ENCODE assay signal across 1 cellular context in genomic region chr2:215420471-215420935, GRCh38.
TF ChIP-seq lines count a peak whose summit lies in the region.

No MANE protein-coding gene starts in this region.

TF ChIP-seq in HepG2, 621 proteins besides CTCF, POLR2A, EP300 and RAD21 (continued from another document and continues in another):
- TF ChIP-seq PRDM4 (CRISPR knock-in tag; IDR thresholded peaks at IDR 0.05; ENCODE audit: borderline replicate concordance) (no peak), ZHX1 (CRISPR knock-in tag; IDR thresholded peaks at IDR 0.05; ENCODE audit: low read depth) (peak; percentile 84; the same call in 1 of the 2 replicates), MYPOP (CRISPR knock-in tag; IDR thresholded peaks at IDR 0.05) (peak; percentile 69; the same call in 1 of the 2 replicates), ZFAT (CRISPR knock-in tag; conservative IDR thresholded peaks at IDR 0.05) (no peak), ZNF766 (CRISPR knock-in tag; IDR thresholded peaks at IDR 0.05; ENCODE audit: borderline replicate concordance) (no peak), ZNF331 (CRISPR knock-in tag; IDR thresholded peaks at IDR 0.05) (peak; percentile 70), XBP1 (CRISPR knock-in tag; IDR thresholded peaks at IDR 0.05) (no peak), KLF15 (CRISPR knock-in tag; IDR thresholded peaks at IDR 0.05; ENCODE audit: borderline replicate concordance) (no peak), KMT2B (CRISPR knock-in tag; IDR thresholded peaks at IDR 0.05) (no peak), ZSCAN21 (CRISPR knock-in tag; IDR thresholded peaks at IDR 0.05; ENCODE audit: borderline replicate concordance) (0 out of 2 replicates have a peak, but pooled peaks have one; percentile 37), ZNF17 (CRISPR knock-in tag; IDR thresholded peaks at IDR 0.05) (0 out of 2 replicates have a peak, but pooled peaks have one; percentile 36), TEF (CRISPR knock-in tag; IDR thresholded peaks at IDR 0.05) (no peak), SRF (IDR thresholded peaks at IDR 0.05; ENCODE audit: low read depth, low read length) (no peak), ZNF317 (CRISPR knock-in tag; IDR thresholded peaks at IDR 0.05) (no peak), HINFP (CRISPR knock-in tag; IDR thresholded peaks at IDR 0.05; ENCODE audit: low read depth) (peak; percentile 28; the same call in 1 of the 2 replicates), THRA (CRISPR knock-in tag; IDR thresholded peaks at IDR 0.05; ENCODE audit: borderline replicate concordance) (peak; percentile 81; the same call in 1 of the 2 replicates), KDM6A (CRISPR knock-in tag; IDR thresholded peaks at IDR 0.05; ENCODE audit: low read depth) (no peak), SKIL (CRISPR knock-in tag; IDR thresholded peaks at IDR 0.05; ENCODE audit: borderline replicate concordance) (peak; percentile 64; the same call in 1 of the 2 replicates), ZNF577 (CRISPR knock-in tag; IDR thresholded peaks at IDR 0.05; ENCODE audit: borderline replicate concordance, low read depth) (no peak), ZNF549 (CRISPR knock-in tag; IDR thresholded peaks at IDR 0.05) (no peak), ZNF614 (CRISPR knock-in tag; IDR thresholded peaks at IDR 0.05; ENCODE audit: borderline replicate concordance) (peak; percentile 81), ZNF33A (CRISPR knock-in tag; IDR thresholded peaks at IDR 0.05; ENCODE audit: borderline replicate concordance) (no peak), AFF4 (CRISPR knock-in tag; IDR thresholded peaks at IDR 0.05) (peak; percentile 79; the same call in 1 of the 2 replicates), PTBP1 (IDR thresholded peaks at IDR 0.05; ENCODE audit: low read depth, low read length, poor library complexity, severe bottlenecking) (no peak), ZNF543 (CRISPR knock-in tag; IDR thresholded peaks at IDR 0.05) (no peak), ZNF7 (CRISPR knock-in tag; IDR thresholded peaks at IDR 0.05) (no peak), ZNF343 (CRISPR knock-in tag; IDR thresholded peaks at IDR 0.05) (no peak), JARID2 (CRISPR knock-in tag; IDR thresholded peaks at IDR 0.05; ENCODE audit: insufficient replicate concordance) (no peak)
